8 cellular contexts compared by ENCODE assay signal in genomic region chr1:204377800-204378608, GRCh38. TPM values are rescaled to one million over a fixed set of nuclear protein-coding genes. Genes with fewer than 3 reads are reported as not detected.
A peak's percentile ranks its signal among the peaks of the same experiment; 100 is the strongest.
DNase-seq lines count a peak whose midpoint lies in the region; ATAC-seq, FAIRE-seq and TF ChIP-seq lines count a peak whose summit lies in the region.

No MANE protein-coding gene starts in this region.

- no peak for TF ChIP-seq CTCF in A549 (IDR thresholded peaks at IDR 0.05)
- no peak for TF ChIP-seq CTCF in H1 (IDR thresholded peaks at IDR 0.05; ENCODE audit: control extremely low read depth in 1 of 3, insufficient read depth in 1 of 3, low read depth in 1 of 3, low read length in 3 of 3)
- TF ChIP-seq CTCF in stomach (IDR thresholded peaks at IDR 0.05) = no peak

- H3K4ac ChIP-seq in H1 (replicated peaks; ENCODE audit: insufficient read length, low read depth, low read length) = no peak overlapping the region

- no peak overlapping the region for H3K23ac ChIP-seq in H1 (ENCODE audit: insufficient read length)

- peak overlapping the region; percentile 25; the same call in 1 of the 2 replicates for H2BK15ac ChIP-seq in H1 (ENCODE audit: low read length)

- ATAC-seq in A549 = peak; percentile 79 to 80
- peak; percentile 70 for ATAC-seq in GM19023 (IDR thresholded peaks at IDR 0.05; ENCODE audit: unreplicated experiment)

- peak; percentile 59 to 64 for DNase-seq in A549 (ENCODE audit: low read depth in 1 of 2, low spot score in 1 of 2)
- DNase-seq in NCI-H187 treated with DMSO at 0.1 percent for 48 hours (lab: John Stamatoyannopoulos, UW) = peak; percentile 51
- DNase-seq in activated CD4-positive, alpha-beta T cell treated with anti-CD3 and anti-CD28 coated beads, Interleukin-2, amount 10 ng/mL, durations not matched to agents 7 days and 5 days = peak; percentile 40
- DNase-seq in H1 (ENCODE audit: low read depth in 1 of 2, low spot score in 2 of 2) = peak in 1 of 2 experiments; percentile 92
- DNase-seq in stomach = peak; percentile 77
- no peak for DNase-seq in H4 (ENCODE audit: low spot score)

- H4K20me1 ChIP-seq in H1 (replicated peaks in 1 of 2; ENCODE audit: control insufficient read depth in 1 of 2, insufficient read depth in 2 of 2, low read length in 2 of 2) = no peaks in the 10 kb centered on the region

- CTCF ChIA-PET in A549 (lab: Yijun Ruan, JAX) (interaction anchor here (0.8 to 27.1 kb wide), 17 partner anchors 7 to 560 kb away, joined by 3 to 840 read pairs (median 4); partner anchors contain the start of gene PLEKHA6), H1 (lab: Charles Lee; ENCODE audit: partially characterized antibody) (interaction anchor here (0.8 to 11.3 kb wide), 19 partner anchors 11 to 204 kb away, joined by 3 to 107 read pairs (median 4); partner anchors contain the start of genes GOLT1A and PLEKHA6)
- CTCF ChIA-PET in activated CD4-positive, alpha-beta T cell treated with anti-CD3 and anti-CD28 coated beads, Interleukin-2, amount 10 ng/mL, durations not matched to agents 7 days and 5 days (lab: Charles Lee) = interaction anchor here (1.2 to 3.6 kb wide), 4 partner anchors 9 to 21 kb away, joined by 3 to 18 read pairs (median 9); no protein-coding TSS in a partner anchor

- no peak overlapping the region for H2BK120ac ChIP-seq in H1 (replicated peaks; ENCODE audit: low read depth, low read length)

- no peak overlapping the region for H2AK5ac ChIP-seq in H1 (ENCODE audit: low read depth, low read length)

- TF ChIP-seq RAD21 in A549 (conservative IDR thresholded peaks at IDR 0.05 in 1 of 2, IDR thresholded peaks at IDR 0.05 in 1 of 2) = no peak
- TF ChIP-seq RAD21 in H1 (IDR thresholded peaks at IDR 0.05 in 1 of 2, conservative IDR thresholded peaks at IDR 0.05 in 1 of 2; ENCODE audit: low read depth in 2 of 2, low read length in 2 of 2) = no peak

- H3K9ac ChIP-seq in H1 (replicated peaks in 1 of 4; ENCODE audit: extremely low read depth in 1 of 4, low read depth in 3 of 4, low read length in 3 of 4) (peak overlapping the region in 3 of 4 experiments; percentile 30 to 59 (median 36); a peak in 4 of 7 replicates), mucosa of rectum (ENCODE audit: low read depth in 1 of 2, low read length in 2 of 2) (peak overlapping the region; percentile 70 to 86)

- peaks cover 5 to 52% (median 27%) of the 10 kb centered on the region in 4 experiments for H3K27me3 ChIP-seq in H1 (replicated peaks in 1 of 4; ENCODE audit: control insufficient read depth in 3 of 4, extremely low read depth in 1 of 4, insufficient read depth in 3 of 4, low read length in 3 of 4)
- H3K27me3 ChIP-seq in mucosa of rectum (ENCODE audit: control insufficient read depth in 2 of 2, insufficient read depth in 2 of 2, low read length in 2 of 2) = peaks cover 0 to 2% of the 10 kb centered on the region in 2 donors
- H3K27me3 ChIP-seq in stomach = peaks cover 0 to 49% (median 9%) of the 10 kb centered on the region in 3 donors

- H3K56ac ChIP-seq in H1 (replicated peaks; ENCODE audit: insufficient read length, low read depth, low read length) = no peak overlapping the region

- H3K4me3 ChIP-seq in A549 (peak overlapping the region; percentile 76), H1 (ENCODE audit: extremely low read depth in 1 of 4, insufficient read depth in 2 of 4, low read depth in 3 of 4, low read length in 4 of 4) (peak overlapping the region; percentile 46 to 87 (median 67)), mucosa of rectum (ENCODE audit: low read length in 2 of 2) (peak overlapping the region; percentile 72 to 78), stomach (peak overlapping the region; percentile 51 to 70 (median 54))

- no peaks in the 10 kb centered on the region for H3K9me3 Mint-ChIP-seq in activated CD4-positive, alpha-beta T cell treated with anti-CD3 and anti-CD28 coated beads, Interleukin-2, amount 10 ng/mL, durations not matched to agents 7 days and 5 days

- H4K5ac ChIP-seq in H1 (ENCODE audit: insufficient read length, low read depth, low read length) = no peak overlapping the region

- H2AFZ ChIP-seq in H1 (ENCODE audit: low read length) = peak overlapping the region; percentile 98

- no peak overlapping the region; the same call in 1 of the 2 replicates for H2BK12ac ChIP-seq in H1 (ENCODE audit: low read depth, low read length)

- H3K27me3 Mint-ChIP-seq in activated CD4-positive, alpha-beta T cell treated with anti-CD3 and anti-CD28 coated beads, Interleukin-2, amount 10 ng/mL, durations not matched to agents 7 days and 5 days = peaks cover 34% of the 10 kb centered on the region

- H2BK5ac ChIP-seq in H1 (ENCODE audit: low read depth, low read length) = no peak overlapping the region

- H3K18ac ChIP-seq in H1 (ENCODE audit: extremely low read depth, low read length) = peak overlapping the region; percentile 64

- H3K79me2 ChIP-seq in H1 (ENCODE audit: control insufficient read depth in 1 of 2, insufficient read depth in 2 of 2, low read length in 2 of 2) = no peaks in the 10 kb centered on the region

- POLR2A ChIA-PET in A549 (lab: Yijun Ruan, JAX) = interaction anchor here (0.6 to 2.3 kb wide), 8 partner anchors 9 to 226 kb away, joined by 3 to 34 read pairs (median 4); partner anchors contain the start of genes ETNK2, MDM4 and PIK3C2B
- POLR2A ChIA-PET in activated CD4-positive, alpha-beta T cell treated with anti-CD3 and anti-CD28 coated beads, Interleukin-2, amount 10 ng/mL, durations not matched to agents 7 days and 5 days (lab: Charles Lee) = interaction anchor here (0.6 kb wide), 1 partner anchor 15 kb away, joined by 3 read pairs; no protein-coding TSS in a partner anchor
- POLR2A ChIA-PET in H1 (lab: Charles Lee; ENCODE audit: partially characterized antibody) = interaction anchor here (0.6 to 2.1 kb wide), 11 partner anchors 8 to 164 kb away, joined by 3 to 6 read pairs (median 3); partner anchors contain the start of gene GOLT1A

- TF ChIP-seq POLR2A in A549 (IDR thresholded peaks at IDR 0.05; ENCODE audit: low read length) (peak; percentile 42), H1 (IDR thresholded peaks at IDR 0.05; ENCODE audit: control extremely low read depth in 1 of 2, low read depth in 2 of 2, low read length in 2 of 2) (peak in 1 of 2 experiments; percentile 25; a peak in 1 of 3 replicates), stomach (IDR thresholded peaks at IDR 0.05) (peak in 1 of 4 donors; percentile 31)

- FAIRE-seq in A549 (lab: Jason Lieb, UNC) = no peak
- FAIRE-seq in H1 (lab: Jason Lieb, UNC) = no peak

- 1% methylated on average over 27 of the region's 54 CpGs for WGBS in A549 (ENCODE audit: missing lambda C conversion rate)
- 2% methylated on average over 53 of the region's 54 CpGs; no CpG with 5 or more reads in 1 of the 2 experiments for WGBS in H1 (ENCODE audit: extremely low coverage in 1 of 2, insufficient coverage in 1 of 2, insufficient read length in 1 of 2, insufficient replicate concordance in 2 of 2, low coverage in 1 of 2, low lambda C conversion rate in 2 of 2, missing lambda C conversion rate in 1 of 2), 2 experiments
- WGBS in stomach, 5 donors = 1 to 2% (median 1%) methylated on average over 30 to 54 of the region's 54 CpGs

- TF ChIP-seq EP300 in A549 (IDR thresholded peaks at IDR 0.05) (no peak), H1 (IDR thresholded peaks at IDR 0.05; ENCODE audit: borderline replicate concordance in 1 of 2, low read depth in 2 of 2, low read length in 2 of 2) (no peak), stomach (IDR thresholded peaks at IDR 0.05) (no peak)

- no peaks in the 10 kb centered on the region for H3K9me3 ChIP-seq in A549
- H3K9me3 ChIP-seq in H1 (ENCODE audit: insufficient read depth in 2 of 2, low read depth in 1 of 2, low read length in 1 of 2) = no peaks in the 10 kb centered on the region
- H3K9me3 ChIP-seq in mucosa of rectum (ENCODE audit: control insufficient read depth in 2 of 2, low read length in 2 of 2) = no peaks in the 10 kb centered on the region
- H3K9me3 ChIP-seq in stomach = no peaks in the 10 kb centered on the region

- H3K36me3 ChIP-seq in H1 (ENCODE audit: control insufficient read depth in 2 of 4, insufficient read depth in 4 of 4, low read length in 3 of 4) = no peaks in the 10 kb centered on the region
- no peaks in the 10 kb centered on the region for H3K36me3 ChIP-seq in mucosa of rectum (ENCODE audit: control insufficient read depth in 2 of 2, insufficient read depth in 2 of 2, low read length in 2 of 2)
- no peaks in the 10 kb centered on the region for H3K36me3 ChIP-seq in stomach

- peak overlapping the region; percentile 86 for H3K4me2 ChIP-seq in A549
- H3K4me2 ChIP-seq in H1 (ENCODE audit: insufficient read depth in 1 of 2, low read depth in 2 of 2, low read length in 2 of 2) = peak overlapping the region; percentile 84 to 91

- no peak overlapping the region; the same call in 1 of the 2 replicates for H2BK20ac ChIP-seq in H1 (ENCODE audit: low read length)

- H3K27ac Mint-ChIP-seq in activated CD4-positive, alpha-beta T cell treated with anti-CD3 and anti-CD28 coated beads, Interleukin-2, amount 10 ng/mL, durations not matched to agents 7 days and 5 days = no peak overlapping the region

- H3K36me3 Mint-ChIP-seq in activated CD4-positive, alpha-beta T cell treated with anti-CD3 and anti-CD28 coated beads, Interleukin-2, amount 10 ng/mL, durations not matched to agents 7 days and 5 days (ENCODE audit: low read depth) = no peaks in the 10 kb centered on the region

- H4K91ac ChIP-seq in H1 (replicated peaks; ENCODE audit: insufficient read length, low read length) = no peak overlapping the region

- peak overlapping the region; percentile 66 for H4K8ac ChIP-seq in H1 (ENCODE audit: extremely low read depth, insufficient read depth, low read length)

- H3K14ac ChIP-seq in H1 (ENCODE audit: insufficient read length) = no peak overlapping the region

- H3K27ac ChIP-seq in A549 (peak overlapping the region; percentile 94 to 95), H1 (ENCODE audit: low read depth, low read length) (no peak overlapping the region), mucosa of rectum (ENCODE audit: low read depth in 2 of 2, low read length in 2 of 2) (peak overlapping the region; percentile 88 to 89), stomach (peak overlapping the region; percentile 75 to 92 (median 81))

- peaks cover 8% of the 10 kb centered on the region for H3K23me2 ChIP-seq in H1 (ENCODE audit: low read depth, low read length)

- H3K79me1 ChIP-seq in H1 (ENCODE audit: low read depth, low read length) = no peaks in the 10 kb centered on the region

- intact Hi-C loops in stomach (cut with DNase I; ENCODE audit: low total_unique reads) = no loop called here

- H3K4me1 Mint-ChIP-seq in activated CD4-positive, alpha-beta T cell treated with anti-CD3 and anti-CD28 coated beads, Interleukin-2, amount 10 ng/mL, durations not matched to agents 7 days and 5 days = peaks cover 10% of the 10 kb centered on the region

- H3K4me1 ChIP-seq in A549 (peaks cover 33% of the 10 kb centered on the region), H1 (replicated peaks in 1 of 4; ENCODE audit: control insufficient read depth in 3 of 4, insufficient read depth in 4 of 4, low read length in 3 of 4) (peaks cover 0 to 4% (median 1%) of the 10 kb centered on the region in 4 experiments; a peak in 6 of 7 replicates), mucosa of rectum (ENCODE audit: control insufficient read depth in 2 of 2, insufficient read depth in 2 of 2, low read length in 2 of 2) (peaks cover 16 to 22% of the 10 kb centered on the region in 2 donors), stomach (peaks cover 10 to 51% (median 28%) of the 10 kb centered on the region in 4 donors)

- H3K4me3 Mint-ChIP-seq in activated CD4-positive, alpha-beta T cell treated with anti-CD3 and anti-CD28 coated beads, Interleukin-2, amount 10 ng/mL, durations not matched to agents 7 days and 5 days = peak overlapping the region; percentile 70

RNA-seq across cellular contexts. Expression of gene PLEKHA6, which starts 18.3 kb away (rescaled TPM):
- polyA plus RNA-seq in A549 (2011; rRNA removed) = 13.0 and 16.4 TPM in 2 replicates
- 12.1 and 14.8 TPM in 2 replicates for polyA plus RNA-seq in A549 (2012; cell fraction: cytosol; rRNA removed)
- 54.7 and 55.1 TPM in 2 replicates for polyA plus RNA-seq in A549 (2012; cell fraction: nucleus; rRNA removed)
- 17.9 to 26.2 TPM (median 23.4 TPM) in 3 replicates for polyA plus RNA-seq in A549 (2017; fragmentation: RNase III; extraction: RNeasy Plus Mini Kit Qiagen cat#74134 plus additional on column Dnase treatment)
- polyA minus RNA-seq in A549 (2011; rRNA and poly(A)+ RNA removed) = 12.4 and 13.0 TPM in 2 replicates
- not detected for total RNA-seq in activated CD4-positive, alpha-beta T cell treated with anti-CD3 and anti-CD28 coated beads, Interleukin-2, amount 10 ng/mL, durations not matched to agents 7 days and 5 days
- 17.0 and 20.2 TPM in 2 replicates for total RNA-seq in H1 (2021; fragmentation: NEBNext Ultra II Directional; extraction: Animal tissue kit (Norgen Biotek cat#: 25700))
- polyA plus RNA-seq in H1 (2011; rRNA removed) = 4.8 and 7.6 TPM in 2 replicates
- 4.3 TPM for polyA plus RNA-seq in H1 (2011; cell fraction: cytosol; rRNA removed)
- polyA plus RNA-seq in H1 (2011; cell fraction: nucleus; rRNA removed) = 14.4 TPM
- polyA plus RNA-seq in H1 (2012, experiment 1 of 2) = 6.7 to 8.7 TPM (median 7.6 TPM) in 4 replicates
- 5.8 TPM for polyA plus RNA-seq in H1 (2012, experiment 2 of 2)
- 5.4 TPM for polyA plus RNA-seq in H1 (2013, experiment 1 of 2)
- 5.0 TPM for polyA plus RNA-seq in H1 (2013, experiment 2 of 2)
- 5.3 and 6.3 TPM in 2 replicates for polyA minus RNA-seq in H1 (2011; rRNA and poly(A)+ RNA removed)
- polyA minus RNA-seq in H1 (2011; cell fraction: cytosol; rRNA and poly(A)+ RNA removed) = 7.0 TPM
- 8.2 TPM for polyA minus RNA-seq in H1 (2011; cell fraction: nucleus; rRNA and poly(A)+ RNA removed)
- total RNA-seq in stomach = 10 to 100 TPM; 12.5 to 97.9 (median 39.1) TPM
- polyA plus RNA-seq in stomach = 10 to 100 TPM in 2 of 3 donors, 1 to 10 TPM in 1; 6.4 to 37.5 (median 32.1) TPM
- 1.2 and 3.4 TPM in 2 replicates for total RNA-seq in H4 (2014; rRNA removed; shearing (Covaris generic))

RNA-seq across cellular contexts. Expression of gene PPP1R15B, which starts 33.6 kb away (rescaled TPM):
- polyA plus RNA-seq in A549 (2011; rRNA removed) = 49.1 and 51.9 TPM in 2 replicates
- polyA plus RNA-seq in A549 (2012; cell fraction: cytosol; rRNA removed) = 18.5 and 22.6 TPM in 2 replicates
- 17.7 and 22.8 TPM in 2 replicates for polyA plus RNA-seq in A549 (2012; cell fraction: nucleus; rRNA removed)
- 26.9 to 27.8 TPM (median 27.2 TPM) in 3 replicates for polyA plus RNA-seq in A549 (2017; fragmentation: RNase III; extraction: RNeasy Plus Mini Kit Qiagen cat#74134 plus additional on column Dnase treatment)
- 52.6 and 57.4 TPM in 2 replicates for polyA minus RNA-seq in A549 (2011; rRNA and poly(A)+ RNA removed)
- total RNA-seq in activated CD4-positive, alpha-beta T cell treated with anti-CD3 and anti-CD28 coated beads, Interleukin-2, amount 10 ng/mL, durations not matched to agents 7 days and 5 days = 10 to 100 TPM; 62.5 to 70.6 TPM
- total RNA-seq in H1 (2021; fragmentation: NEBNext Ultra II Directional; extraction: Animal tissue kit (Norgen Biotek cat#: 25700)) = 70.1 and 72.2 TPM in 2 replicates
- polyA plus RNA-seq in H1 (2011; rRNA removed) = 14.4 and 20.0 TPM in 2 replicates
- polyA plus RNA-seq in H1 (2011; cell fraction: cytosol; rRNA removed) = 19.3 TPM
- 14.6 TPM for polyA plus RNA-seq in H1 (2011; cell fraction: nucleus; rRNA removed)
- 13.3 to 25.2 TPM (median 17.0 TPM) in 4 replicates for polyA plus RNA-seq in H1 (2012, experiment 1 of 2)
- 3.4 TPM for polyA plus RNA-seq in H1 (2012, experiment 2 of 2)
- polyA plus RNA-seq in H1 (2013, experiment 1 of 2) = 34.3 TPM
- polyA plus RNA-seq in H1 (2013, experiment 2 of 2) = 37.9 TPM
- polyA minus RNA-seq in H1 (2011; rRNA and poly(A)+ RNA removed) = 41.1 and 46.5 TPM in 2 replicates
- 37.1 TPM for polyA minus RNA-seq in H1 (2011; cell fraction: cytosol; rRNA and poly(A)+ RNA removed)
- 41.8 TPM for polyA minus RNA-seq in H1 (2011; cell fraction: nucleus; rRNA and poly(A)+ RNA removed)
- total RNA-seq in stomach = 10 to 100 TPM; 19.8 to 74.4 (median 51.6) TPM
- polyA plus RNA-seq in stomach = 10 to 100 TPM in 1 of 3 donors, 1 to 10 TPM in 2; 6.5 to 11.1 (median 9.3) TPM
- total RNA-seq in H4 (2014; rRNA removed; shearing (Covaris generic)) = 17.9 and 19.2 TPM in 2 replicates

Comparison
In these comparisons a context has a peak if more than half of its experiments do, and no peak if none do; other contexts are left out.
1. Of the 18 proteins assayed by ChIP-seq in both H1 and A549: peak only in H1: E2F6, PHF8 and RNF2; only in A549: none; in both: MAX; in neither: 13; mixed calls (peak in some experiments, not most) for 1.